ENCODE assay signal across 8 cellular contexts in genomic region chr12:48350249-48351021, GRCh38. TPM values are rescaled to one million over a fixed set of nuclear protein-coding genes. Genes with fewer than 3 reads are reported as not detected.
A peak's percentile ranks its signal among the peaks of the same experiment; 100 is the strongest.
DNase-seq lines count a peak whose midpoint lies in the region; ATAC-seq, FAIRE-seq and TF ChIP-seq lines count a peak whose summit lies in the region.

ZNF641 (minus strand) TSS chr12:48350919; CDS start chr12:48348090, 2,829 bp downstream.

- peaks cover 10 to 11% of the 10 kb centered on the region in 2 donors for H3K4me1 ChIP-seq in kidney (ENCODE audit: control insufficient read depth in 1 of 2, insufficient read depth in 1 of 2, low read depth in 1 of 2, low read length in 2 of 2)

- peaks cover 19 to 23% of the 10 kb centered on the region in 2 donors for H3K36me3 ChIP-seq in kidney (ENCODE audit: control insufficient read depth in 1 of 2, insufficient read depth in 2 of 2, low read length in 2 of 2)

- no peaks in the 10 kb centered on the region for H3K9me3 ChIP-seq in kidney (ENCODE audit: control insufficient read depth in 1 of 2, low read length in 2 of 2)

- FAIRE-seq in kidney (lab: Jason Lieb, UNC) = no peak

- peak; percentile 73 for ATAC-seq in HG02884 (IDR thresholded peaks at IDR 0.05; ENCODE audit: unreplicated experiment)

- peak within 1 kb of the TSS; percentile 92 to 99 for H3K4me3 ChIP-seq in kidney (ENCODE audit: low read length in 2 of 2)

- peak within 1 kb of the TSS; percentile 89 to 95 for H3K9ac ChIP-seq in kidney (ENCODE audit: low read length in 2 of 2)

- DNase-seq in NCI-H446 (lab: John Stamatoyannopoulos, UW) (peak; percentile 5 to 65), NCI-H446 treated with DMSO at 0.1 percent for 48 hours (lab: John Stamatoyannopoulos, UW) (no peak), NCI-H2107 (lab: John Stamatoyannopoulos, UW) (peak; percentile 58), kidney (peak; percentile 95)
- DNase-seq in activated CD4-positive, CD25-positive, alpha-beta regulatory T cell treated with anti-CD3 and anti-CD28 coated beads, Interleukin-2, amount 50 U/mL, for 16 hours (ENCODE audit: low read depth, low spot score) = peak; percentile 55
- peak; percentile 86 for DNase-seq in central memory CD4-positive, alpha-beta T cell
- DNase-seq in stimulated activated CD4-positive, alpha-beta T cell treated with anti-CD3 and anti-CD28 coated beads, Interleukin-15, amount 100 ng/mL, for 24 hours = peak; percentile 80

- intact Hi-C loops in kidney (cut with DNase I) = no loop called here

- no peak for TF ChIP-seq CTCF in kidney (IDR thresholded peaks at IDR 0.05; ENCODE audit: borderline replicate concordance, extremely low read depth, insufficient read depth)

- H3K27ac ChIP-seq in kidney (ENCODE audit: low read depth in 2 of 2, low read length in 2 of 2) = peak within 1 kb of the TSS; percentile 94

RNA-seq across cellular contexts. Expression of gene ZNF641, which starts in this region (rescaled TPM):
- total RNA-seq in kidney = 23.8 TPM
- polyA plus RNA-seq in kidney (ENCODE audit: insufficient read depth, low read depth, low replicate concordance) = 7.7 TPM
